In genomic region chr1:17513131-17513530, GRCh38 we compare ENCODE assay signal across 20 cellular contexts. TPM values are rescaled to one million over a fixed set of nuclear protein-coding genes. Genes with fewer than 3 reads are reported as not detected.
A peak's percentile ranks its signal among the peaks of the same experiment; 100 is the strongest.
DNase-seq lines count a peak whose midpoint lies in the region; ATAC-seq and TF ChIP-seq lines count a peak whose summit lies in the region.
"Had no signal": no experiment of that assay in that cellular context is flagged by ENCODE, and none has a peak within 500 bp of the region (broad histone marks: within the 10 kb centered on the region; RNA-seq: fewer than 3 reads in every experiment).

No MANE protein-coding gene starts in this region.

- H3K36me3 Mint-ChIP-seq in type B pancreatic cell, result no peaks in the 10 kb centered on the region

- H3K27ac Mint-ChIP-seq in type B pancreatic cell, result peak overlapping the region; percentile 64
- H3K27ac Mint-ChIP-seq: CD4-positive, alpha-beta T cell had no signal

- TF ChIP-seq CTCF in type B pancreatic cell (conservative IDR thresholded peaks at IDR 0.05), result no peak

- H3K4me3 ChIP-seq in muscle layer of duodenum (ENCODE audit: low read depth in 1 of 2, low read length in 2 of 2), result no peak overlapping the region
- H3K4me3 ChIP-seq: HAP-1, K562 had no signal

- DNase-seq in SW480 (ENCODE audit: low spot score), result peak; percentile 44
- peak; percentile 59 to 64 for DNase-seq in left colon
- DNase-seq in type B pancreatic cell (ENCODE audit: extremely low spot score, unreplicated experiment), result no peak
- no peak for DNase-seq in stimulated activated naive CD4-positive, alpha-beta T cell treated with Interleukin-2 at 50 U/mL for 16 hours (lab: John Stamatoyannopoulos, UW)
- no peak for DNase-seq in iPS-NIHi11 (ENCODE audit: low spot score)
- no peak for DNase-seq in H4 (ENCODE audit: low spot score)
- DNase-seq: ACHN; AML-193; Caco-2; CD4-positive, alpha-beta T cell; DMS153; DMS79 treated with DMSO at 0.1 percent for 48 hours; GF-D8; IMR-90 had no signal

- intact Hi-C loops in left colon (cut with DNase I, micrococcal nuclease), result no loop called here

- H3K27ac ChIP-seq in muscle layer of duodenum (ENCODE audit: low read length), result peak overlapping the region; percentile 56
- H3K27ac ChIP-seq: C4-2B, HL-60 had no signal

- ATAC-seq in left colon (peak; percentile 76), GM21723 (IDR thresholded peaks at IDR 0.05; ENCODE audit: unreplicated experiment) (no peak)
- ATAC-seq: K562 had no signal

- H3K9me3 ChIP-seq in muscle layer of duodenum (ENCODE audit: control insufficient read depth in 1 of 2, low read length in 2 of 2), result no peaks in the 10 kb centered on the region
- H3K9me3 ChIP-seq: Caco-2, HAP-1 had no signal

- H3K27me3 ChIP-seq in muscle layer of duodenum (ENCODE audit: low read depth, low read length), result no peaks in the 10 kb centered on the region

- H3K27me3 Mint-ChIP-seq in type B pancreatic cell, result no peaks in the 10 kb centered on the region

- H3K36me3 ChIP-seq in muscle layer of duodenum (ENCODE audit: control insufficient read depth in 1 of 2, insufficient read depth in 2 of 2, low read length in 2 of 2), result no peaks in the 10 kb centered on the region
- H3K36me3 ChIP-seq: HAP-1 had no signal

- no peaks in the 10 kb centered on the region for H3K4me1 ChIP-seq in muscle layer of duodenum (ENCODE audit: control insufficient read depth in 1 of 2, insufficient read depth in 2 of 2, low read length in 2 of 2)
- H3K4me1 ChIP-seq: HAP-1 had no signal

- no peak overlapping the region for H3K4me3 Mint-ChIP-seq in type B pancreatic cell
- H3K4me3 Mint-ChIP-seq: CD4-positive, alpha-beta T cell had no signal

- no peaks in the 10 kb centered on the region for H3K9me3 Mint-ChIP-seq in type B pancreatic cell
- H3K9me3 Mint-ChIP-seq: CD4-positive, alpha-beta T cell had no signal

- peaks cover 23% of the 10 kb centered on the region for H3K4me1 Mint-ChIP-seq in type B pancreatic cell (ENCODE audit: unreplicated experiment)

RNA-seq across cellular contexts. Expression of gene ARHGEF10L, which starts 26.4 kb away (rescaled TPM):
- total RNA-seq in left colon (100 to 1,000 TPM in 1 of 2 donors, 10 to 100 TPM in 1; 91.0 to 151 TPM), type B pancreatic cell (ENCODE audit: low replicate concordance) (36.0 and 48.0 TPM in 2 replicates)
- 2.6 and 4.1 TPM in 2 replicates for total RNA-seq in H4 (2014; rRNA removed; shearing (Covaris generic))

Comparison
In these comparisons a context has a peak if more than half of its experiments do, and no peak if none do; other contexts are left out.
1. DNase-seq: peak in SW480 (single experiment) and left colon (2 of 2); none in type B pancreatic cell (single experiment), stimulated activated naive CD4-positive, alpha-beta T cell treated with Interleukin-2 at 50 U/mL for 16 hours (single experiment), iPS-NIHi11 (single experiment) and H4 (single experiment).